In genomic region chr6:57207141-57207540, GRCh38 we compare ENCODE assay signal across 15 cellular contexts. TPM values are rescaled to one million over a fixed set of nuclear protein-coding genes. Genes with fewer than 3 reads are reported as not detected.
A peak's percentile ranks its signal among the peaks of the same experiment; 100 is the strongest.
DNase-seq lines count a peak whose midpoint lies in the region; ATAC-seq and TF ChIP-seq lines count a peak whose summit lies in the region.
"Had no signal": no experiment of that assay in that cellular context is flagged by ENCODE, and none has a peak within 500 bp of the region (broad histone marks: within the 10 kb centered on the region; RNA-seq: fewer than 3 reads in every experiment).

No MANE protein-coding gene starts in this region.

- no peaks in the 10 kb centered on the region for H3K36me3 Mint-ChIP-seq in activated naive CD8-positive, alpha-beta T cell treated with anti-CD3 and anti-CD28 coated beads, Interleukin-2, amount 50 U/mL, for 24 hours (ENCODE audit: low read depth)
- H3K36me3 Mint-ChIP-seq in activated naive CD8-positive, alpha-beta T cell treated with anti-CD3 and anti-CD28 coated beads for 36 hours: no peaks in the 10 kb centered on the region
- H3K36me3 Mint-ChIP-seq in activated T-helper 17 cell treated with anti-CD3 and anti-CD28 coated beads, Interleukin-2, amount 50 U/mL, for 72 hours (ENCODE audit: low read depth): no peaks in the 10 kb centered on the region
- no peaks in the 10 kb centered on the region for H3K36me3 Mint-ChIP-seq in stimulated activated effector memory CD8-positive, alpha-beta T cell treated with anti-CD3 and anti-CD28 coated beads, Interleukin-12 subunit alpha, Interleukin-12 subunit beta, amount 100 ng/mL, for 72 hours

- peak; percentile 69 for ATAC-seq in activated naive CD8-positive, alpha-beta T cell treated with anti-CD3 and anti-CD28 coated beads, Interleukin-2, amount 50 U/mL, for 24 hours
- ATAC-seq in activated T-helper 17 cell treated with anti-CD3 and anti-CD28 coated beads, Interleukin-2, amount 50 U/mL, for 72 hours (replicated peaks): peak; percentile 88
- peak; percentile 82 for ATAC-seq in stimulated activated effector memory CD8-positive, alpha-beta T cell treated with anti-CD3 and anti-CD28 coated beads, Interleukin-12 subunit alpha, Interleukin-12 subunit beta, amount 100 ng/mL, for 72 hours
- no peak for ATAC-seq in left colon
- ATAC-seq in HG03139 (IDR thresholded peaks at IDR 0.05; ENCODE audit: unreplicated experiment): no peak
- ATAC-seq: gastroesophageal sphincter, pancreas had no signal

- peaks cover 7% of the 10 kb centered on the region for H3K36me3 ChIP-seq in MG63
- H3K36me3 ChIP-seq: gastroesophageal sphincter, pancreas, thyroid gland had no signal

- intact Hi-C loops in left colon (cut with DNase I, micrococcal nuclease): no loop called here

- H3K9me3 Mint-ChIP-seq in activated naive CD8-positive, alpha-beta T cell treated with anti-CD3 and anti-CD28 coated beads, Interleukin-2, amount 50 U/mL, for 24 hours: no peaks in the 10 kb centered on the region
- no peaks in the 10 kb centered on the region for H3K9me3 Mint-ChIP-seq in activated naive CD8-positive, alpha-beta T cell treated with anti-CD3 and anti-CD28 coated beads for 36 hours
- H3K9me3 Mint-ChIP-seq in activated T-helper 17 cell treated with anti-CD3 and anti-CD28 coated beads, Interleukin-2, amount 50 U/mL, for 72 hours: no peaks in the 10 kb centered on the region
- H3K9me3 Mint-ChIP-seq in stimulated activated effector memory CD8-positive, alpha-beta T cell treated with anti-CD3 and anti-CD28 coated beads, Interleukin-12 subunit alpha, Interleukin-12 subunit beta, amount 100 ng/mL, for 72 hours: no peaks in the 10 kb centered on the region
- H3K9me3 Mint-ChIP-seq: T-helper 1 cell treated with Interleukin-12 subunit alpha and Interleukin-12 subunit beta and Interleukin-4 antibody, amounts not matched to agents 30 μg/mL and 1 μg/mL, for 36 hours had no signal

- DNase-seq in activated naive CD8-positive, alpha-beta T cell treated with anti-CD3 and anti-CD28 coated beads, Interleukin-2, amount 50 U/mL, for 24 hours: no peak
- DNase-seq in activated naive CD8-positive, alpha-beta T cell treated with anti-CD3 and anti-CD28 coated beads for 36 hours: no peak
- DNase-seq in fibroblast of villous mesenchyme (ENCODE audit: low read depth) (peak; percentile 66), left colon (no peak), MG63 (no peak)
- no peak for DNase-seq in stimulated activated effector memory CD8-positive, alpha-beta T cell treated with anti-CD3 and anti-CD28 coated beads, Interleukin-12 subunit alpha, Interleukin-12 subunit beta, amount 100 ng/mL, for 72 hours (ENCODE audit: low spot score in 2 of 2)
- DNase-seq: aorta, NCI-H146, NCI-H524 treated with DMSO at 0.1 percent for 48 hours, pancreas, thyroid gland had no signal

- H3K4me3 ChIP-seq in fibroblast of villous mesenchyme (ENCODE audit: low read depth, low read length) (no peak overlapping the region), MG63 (no peak overlapping the region)
- H3K4me3 ChIP-seq: gastroesophageal sphincter, pancreas, thyroid gland had no signal

- H3K9me3 ChIP-seq in MG63: no peaks in the 10 kb centered on the region
- H3K9me3 ChIP-seq: gastroesophageal sphincter, pancreas, thyroid gland had no signal

- no peak overlapping the region for H3K4me3 Mint-ChIP-seq in activated naive CD8-positive, alpha-beta T cell treated with anti-CD3 and anti-CD28 coated beads, Interleukin-2, amount 50 U/mL, for 24 hours
- H3K4me3 Mint-ChIP-seq in activated naive CD8-positive, alpha-beta T cell treated with anti-CD3 and anti-CD28 coated beads for 36 hours: no peak overlapping the region
- H3K4me3 Mint-ChIP-seq in activated T-helper 17 cell treated with anti-CD3 and anti-CD28 coated beads, Interleukin-2, amount 50 U/mL, for 72 hours: no peak overlapping the region
- H3K4me3 Mint-ChIP-seq in stimulated activated effector memory CD8-positive, alpha-beta T cell treated with anti-CD3 and anti-CD28 coated beads, Interleukin-12 subunit alpha, Interleukin-12 subunit beta, amount 100 ng/mL, for 72 hours: no peak overlapping the region
- H3K4me3 Mint-ChIP-seq: T-helper 1 cell treated with Interleukin-12 subunit alpha and Interleukin-12 subunit beta and Interleukin-4 antibody, amounts not matched to agents 30 μg/mL and 1 μg/mL, for 36 hours had no signal

- H3K4me1 Mint-ChIP-seq in activated naive CD8-positive, alpha-beta T cell treated with anti-CD3 and anti-CD28 coated beads, Interleukin-2, amount 50 U/mL, for 24 hours: peaks cover 17% of the 10 kb centered on the region
- H3K4me1 Mint-ChIP-seq in activated naive CD8-positive, alpha-beta T cell treated with anti-CD3 and anti-CD28 coated beads for 36 hours: no peaks in the 10 kb centered on the region
- H3K4me1 Mint-ChIP-seq in activated T-helper 17 cell treated with anti-CD3 and anti-CD28 coated beads, Interleukin-2, amount 50 U/mL, for 72 hours: peaks cover 12% of the 10 kb centered on the region
- H3K4me1 Mint-ChIP-seq in stimulated activated effector memory CD8-positive, alpha-beta T cell treated with anti-CD3 and anti-CD28 coated beads, Interleukin-12 subunit alpha, Interleukin-12 subunit beta, amount 100 ng/mL, for 72 hours: peaks cover 18% of the 10 kb centered on the region

- no peak for TF ChIP-seq CTCF in fibroblast of villous mesenchyme (IDR thresholded peaks at IDR 0.05; ENCODE audit: insufficient read depth, low read depth, low read length)

- no peaks in the 10 kb centered on the region for H3K27me3 Mint-ChIP-seq in activated naive CD8-positive, alpha-beta T cell treated with anti-CD3 and anti-CD28 coated beads, Interleukin-2, amount 50 U/mL, for 24 hours
- H3K27me3 Mint-ChIP-seq in activated naive CD8-positive, alpha-beta T cell treated with anti-CD3 and anti-CD28 coated beads for 36 hours: no peaks in the 10 kb centered on the region
- H3K27me3 Mint-ChIP-seq in activated T-helper 17 cell treated with anti-CD3 and anti-CD28 coated beads, Interleukin-2, amount 50 U/mL, for 72 hours: no peaks in the 10 kb centered on the region

- no peaks in the 10 kb centered on the region for H3K27me3 ChIP-seq in MG63
- H3K27me3 ChIP-seq: gastroesophageal sphincter, pancreas, thyroid gland had no signal

- H3K27ac Mint-ChIP-seq in activated naive CD8-positive, alpha-beta T cell treated with anti-CD3 and anti-CD28 coated beads, Interleukin-2, amount 50 U/mL, for 24 hours: no peak overlapping the region
- H3K27ac Mint-ChIP-seq in activated naive CD8-positive, alpha-beta T cell treated with anti-CD3 and anti-CD28 coated beads for 36 hours: no peak overlapping the region
- H3K27ac Mint-ChIP-seq in activated T-helper 17 cell treated with anti-CD3 and anti-CD28 coated beads, Interleukin-2, amount 50 U/mL, for 72 hours: peak overlapping the region; percentile 74
- no peak overlapping the region for H3K27ac Mint-ChIP-seq in stimulated activated effector memory CD8-positive, alpha-beta T cell treated with anti-CD3 and anti-CD28 coated beads, Interleukin-12 subunit alpha, Interleukin-12 subunit beta, amount 100 ng/mL, for 72 hours
- H3K27ac Mint-ChIP-seq: T-helper 1 cell treated with Interleukin-12 subunit alpha and Interleukin-12 subunit beta and Interleukin-4 antibody, amounts not matched to agents 30 μg/mL and 1 μg/mL, for 36 hours had no signal

RNA-seq across cellular contexts. Expression of gene RAB23, which starts 15.0 kb away (rescaled TPM):
- total RNA-seq in activated naive CD8-positive, alpha-beta T cell treated with anti-CD3 and anti-CD28 coated beads for 36 hours: 1 to 10 TPM; 1.2 to 1.5 TPM
- total RNA-seq in activated T-helper 17 cell treated with anti-CD3 and anti-CD28 coated beads, Interleukin-2, amount 50 U/mL, for 72 hours: 1 to 10 TPM; 2.6 to 4.1 TPM
- total RNA-seq in fibroblast of villous mesenchyme (58.7 and 63.5 TPM in 2 replicates), left colon (10 to 100 TPM in 1 of 2 donors, 1 to 10 TPM in 1; 3.6 to 16.6 TPM)
- 15.5 and 21.1 TPM in 2 replicates for total RNA-seq in MG63 (2014; rRNA removed; shearing (Covaris generic); ENCODE audit: low replicate concordance)

RNA-seq across cellular contexts. Expression of gene BAG2, which starts 35.0 kb away (rescaled TPM):
- 10 to 100 TPM; 12.4 to 12.6 TPM for total RNA-seq in activated naive CD8-positive, alpha-beta T cell treated with anti-CD3 and anti-CD28 coated beads for 36 hours
- 1 to 10 TPM; 5.6 to 9.5 TPM for total RNA-seq in activated T-helper 17 cell treated with anti-CD3 and anti-CD28 coated beads, Interleukin-2, amount 50 U/mL, for 72 hours
- total RNA-seq in fibroblast of villous mesenchyme (17.7 and 32.8 TPM in 2 replicates), left colon (1 to 10 TPM in 1 of 2 donors, under 1 TPM in 1; 0.58 to 5.2 TPM)
- 12.3 and 14.3 TPM in 2 replicates for total RNA-seq in MG63 (2014; rRNA removed; shearing (Covaris generic); ENCODE audit: low replicate concordance)

Comparison
In these comparisons a context has a peak if more than half of its experiments do, and no peak if none do; other contexts are left out.
1. ATAC-seq: peak in activated naive CD8-positive, alpha-beta T cell treated with anti-CD3 and anti-CD28 coated beads, Interleukin-2, amount 50 U/mL, for 24 hours (single experiment), activated T-helper 17 cell treated with anti-CD3 and anti-CD28 coated beads, Interleukin-2, amount 50 U/mL, for 72 hours (single experiment) and stimulated activated effector memory CD8-positive, alpha-beta T cell treated with anti-CD3 and anti-CD28 coated beads, Interleukin-12 subunit alpha, Interleukin-12 subunit beta, amount 100 ng/mL, for 72 hours (single experiment); none in left colon (single experiment) and HG03139 (single experiment).